2 cellular contexts compared by ENCODE assay signal in genomic region chr16:27481282-27481934, GRCh38.
A peak's percentile ranks its signal among the peaks of the same experiment; 100 is the strongest.
TF ChIP-seq lines count a peak whose summit lies in the region.

No MANE protein-coding gene starts in this region.

TF ChIP-seq in K562, 482 proteins besides CTCF, POLR2A, EP300 and RAD21:
- TF ChIP-seq CBX3 (IDR thresholded peaks at IDR 0.05; ENCODE audit: borderline replicate concordance in 1 of 2, low read length in 2 of 2) (no peak), ZNF263 (CRISPR knock-in tag; IDR thresholded peaks at IDR 0.05; ENCODE audit: borderline replicate concordance) (peak; percentile 40; the same call in 1 of the 2 replicates)

TF ChIP-seq in HepG2, 621 proteins besides CTCF, POLR2A, EP300 and RAD21:
- no peak for TF ChIP-seq ZNF451 (CRISPR knock-in tag; IDR thresholded peaks at IDR 0.05)
- peak; percentile 59; the same call in 1 of the 2 replicates for TF ChIP-seq CEBPB (IDR thresholded peaks at IDR 0.05; ENCODE audit: borderline replicate concordance, low read depth, low read length)
- TF ChIP-seq AGO2 (optimal IDR thresholded peaks at IDR 0.05; ENCODE audit: low read depth, low read length) = peak; percentile 28
- TF ChIP-seq ZNF235 (CRISPR knock-in tag; IDR thresholded peaks at IDR 0.05; ENCODE audit: borderline replicate concordance) = no peak
- peak; percentile 25; the same call in 1 of the 2 replicates for TF ChIP-seq ZNF263 (CRISPR knock-in tag; IDR thresholded peaks at IDR 0.05)
TF ChIP-seq in HepG2: peak in this region for 3.
